ENCODE assay signal across 29 cellular contexts in the genomic region with DNA sequence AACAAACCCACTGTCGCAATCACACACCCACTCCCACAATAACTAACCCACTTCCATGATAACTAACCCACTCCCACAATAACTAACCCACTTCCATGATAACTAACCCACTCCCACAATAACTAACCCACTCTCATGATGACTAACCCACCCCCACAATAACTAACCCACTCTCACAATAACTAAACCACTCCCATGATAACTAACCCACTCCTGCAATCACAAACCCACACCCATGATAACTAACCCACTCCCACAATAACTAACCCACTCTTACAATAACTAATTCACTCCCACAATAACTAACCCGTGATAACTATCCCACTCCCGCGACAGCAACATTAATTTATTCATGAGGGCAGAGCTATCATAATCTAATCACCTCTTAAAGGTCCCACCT.
"Had no signal": no experiment of that assay in that cellular context is flagged by ENCODE, and none has a peak within 500 bp of the region (broad histone marks: within the 10 kb centered on the region; RNA-seq: fewer than 3 reads in every experiment).

No MANE protein-coding gene starts in this region.

- DNase-seq: islet precursor cell; left ventricle myocardium inferior; midbrain; mucosa of descending colon; naive thymus-derived CD4-positive, alpha-beta T cell; nucleus accumbens; pancreas; posterior cingulate gyrus; retina; right cardiac atrium; stimulated activated CD4-positive, alpha-beta T cell treated with anti-CD3 and anti-CD28 coated beads, Interleukin-12 subunit alpha, Interleukin-12 subunit beta, amount 100 ng/mL, for 4 hours; stimulated activated CD4-positive, alpha-beta T cell treated with anti-CD3 and anti-CD28 coated beads, Interleukin-15, amount 100 ng/mL, for 24 hours; stimulated activated CD4-positive, alpha-beta T cell treated with anti-CD3 and anti-CD28 coated beads, Interleukin-2, amount 100 ng/mL, for 24 hours; stimulated activated CD4-positive, alpha-beta T cell treated with anti-CD3 and anti-CD28 coated beads, Interleukin-4, amount 100 ng/mL, for 1 hour; stimulated activated naive B cell treated with anti-CD40 and anti-IgM and Interleukin-4, amounts not matched to agents 10 μg/mL and 1 μg/mL and 100 μg/mL, for 72 hours; stimulated activated naive CD8-positive, alpha-beta T cell treated with anti-CD3 and anti-CD28 coated beads, Interleukin-15, Interleukin-2, amounts not matched to agents 100 U/mL and 50 U/mL, for 24 hours; stomach; testis; thyroid gland; trophoblast cell; upper lobe of right lung; uterus had no signal

- FAIRE-seq: pancreas had no signal

- ATAC-seq: naive thymus-derived CD4-positive, alpha-beta T cell; natural killer cell treated with Interleukin-12 subunit alpha and Interleukin-12 subunit beta and Interleukin-15 and Interleukin-18, amount 100 ng/mL, for 72 hours; pancreas; right cardiac atrium; sciatic nerve; stimulated activated naive B cell treated with anti-CD40 and anti-IgM and Interleukin-4, amounts not matched to agents 10 μg/mL and 1 μg/mL and 100 μg/mL, for 72 hours; stimulated activated naive CD8-positive, alpha-beta T cell treated with anti-CD3 and anti-CD28 coated beads, Interleukin-15, Interleukin-2, amounts not matched to agents 100 U/mL and 50 U/mL, for 24 hours; upper lobe of right lung had no signal

- H3K4me3 ChIP-seq: hepatocyte, left ventricle myocardium inferior, lung, mucosa of descending colon, pancreas, prostate gland, skin epidermis, stomach, testis, thyroid gland, upper lobe of right lung, uterus had no signal

- H3K36me3 ChIP-seq: left ventricle myocardium inferior, pancreas, prostate gland, stomach, thyroid gland, upper lobe of right lung, uterus had no signal

- H3K4me1 ChIP-seq: pancreas had no signal

- H3K9me3 ChIP-seq: left ventricle myocardium inferior, mucosa of descending colon, pancreas, prostate gland, stomach, testis, thyroid gland, upper lobe of right lung, uterus had no signal

- H3K27ac ChIP-seq: hepatocyte, left ventricle myocardium inferior, pancreas, prostate gland, skin epidermis, stomach, testis, thyroid gland, upper lobe of right lung, uterus had no signal

- H3K79me2 ChIP-seq: hepatocyte had no signal

- H3K27ac Mint-ChIP-seq: memory B cell; naive thymus-derived CD4-positive, alpha-beta T cell; natural killer cell treated with Interleukin-12 subunit alpha and Interleukin-12 subunit beta and Interleukin-15 and Interleukin-18, amount 100 ng/mL, for 72 hours; stimulated activated naive B cell treated with anti-CD40 and anti-IgM and Interleukin-4, amounts not matched to agents 10 μg/mL and 1 μg/mL and 100 μg/mL, for 72 hours had no signal

- H3K27me3 Mint-ChIP-seq: memory B cell; natural killer cell treated with Interleukin-12 subunit alpha and Interleukin-12 subunit beta and Interleukin-15 and Interleukin-18, amount 100 ng/mL, for 72 hours had no signal

- H2AFZ ChIP-seq: hepatocyte had no signal

- H3K4me2 ChIP-seq: hepatocyte had no signal

- H3K9me3 Mint-ChIP-seq: memory B cell; natural killer cell treated with Interleukin-12 subunit alpha and Interleukin-12 subunit beta and Interleukin-15 and Interleukin-18, amount 100 ng/mL, for 72 hours had no signal

- H3K4me1 Mint-ChIP-seq: memory B cell; naive thymus-derived CD4-positive, alpha-beta T cell; stimulated activated naive B cell treated with anti-CD40 and anti-IgM and Interleukin-4, amounts not matched to agents 10 μg/mL and 1 μg/mL and 100 μg/mL, for 72 hours had no signal

- H3K27me3 ChIP-seq: hepatocyte, pancreas, stomach, testis, thyroid gland, upper lobe of right lung, uterus had no signal

- H3K4me3 Mint-ChIP-seq: memory B cell; naive thymus-derived CD4-positive, alpha-beta T cell; natural killer cell treated with Interleukin-12 subunit alpha and Interleukin-12 subunit beta and Interleukin-15 and Interleukin-18, amount 100 ng/mL, for 72 hours; stimulated activated naive B cell treated with anti-CD40 and anti-IgM and Interleukin-4, amounts not matched to agents 10 μg/mL and 1 μg/mL and 100 μg/mL, for 72 hours had no signal

- H3K36me3 Mint-ChIP-seq: memory B cell; naive thymus-derived CD4-positive, alpha-beta T cell; natural killer cell treated with Interleukin-12 subunit alpha and Interleukin-12 subunit beta and Interleukin-15 and Interleukin-18, amount 100 ng/mL, for 72 hours; stimulated activated naive B cell treated with anti-CD40 and anti-IgM and Interleukin-4, amounts not matched to agents 10 μg/mL and 1 μg/mL and 100 μg/mL, for 72 hours had no signal
